25 cellular contexts compared by ENCODE assay signal in genomic region chr7:125149151-125149550, GRCh38.
"Had no signal": no experiment of that assay in that cellular context is flagged by ENCODE, and none has a peak within 500 bp of the region (broad histone marks: within the 10 kb centered on the region; RNA-seq: fewer than 3 reads in every experiment).

No MANE protein-coding gene starts in this region.

- H3K36me3 ChIP-seq: esophagus squamous epithelium, heart right ventricle, left lung, sigmoid colon, stomach, uterus had no signal

- H3K4me1 Mint-ChIP-seq: activated naive CD4-positive, alpha-beta T cell treated with anti-CD3 and anti-CD28 coated beads, Interleukin-2, amount 50 U/mL, for 24 hours; naive thymus-derived CD4-positive, alpha-beta T cell; neural crest cell; stimulated activated memory B cell treated with anti-CD40 and anti-IgM and Interleukin-4, amounts not matched to agents 10 μg/mL and 1 μg/mL and 100 μg/mL, for 72 hours; WTC11 had no signal

- DNase-seq: activated gamma-delta T cell treated with Interleukin-2 at 50 U/mL for 16 hours; activated T-cell treated with anti-CD3 and anti-CD28 coated beads, Interleukin-2, amount 50 U/mL, for 1 hour; aorta; central memory CD4-positive, alpha-beta T cell; esophagus squamous epithelium; foreskin fibroblast; heart right ventricle; left lung; naive thymus-derived CD4-positive, alpha-beta T cell; occipital lobe; posterior cingulate gyrus; retina; sigmoid colon; stimulated activated CD4-positive, alpha-beta T cell treated with anti-CD3 and anti-CD28 coated beads, Interleukin-15, amount 100 ng/mL, for 24 hours; stomach; T1000; trophoblast cell; uterus had no signal

- H3K36me3 Mint-ChIP-seq: activated naive CD4-positive, alpha-beta T cell treated with anti-CD3 and anti-CD28 coated beads, Interleukin-2, amount 50 U/mL, for 24 hours; naive thymus-derived CD4-positive, alpha-beta T cell; stimulated activated memory B cell treated with anti-CD40 and anti-IgM and Interleukin-4, amounts not matched to agents 10 μg/mL and 1 μg/mL and 100 μg/mL, for 72 hours; WTC11 had no signal

- H3K27ac ChIP-seq: esophagus squamous epithelium, heart right ventricle, left lung, sigmoid colon, stomach, uterus had no signal

- ATAC-seq: heart right ventricle; left lung; naive thymus-derived CD4-positive, alpha-beta T cell; stimulated activated memory B cell treated with anti-CD40 and anti-IgM and Interleukin-4, amounts not matched to agents 10 μg/mL and 1 μg/mL and 100 μg/mL, for 72 hours; WTC11 had no signal

- H3K27me3 Mint-ChIP-seq: activated naive CD4-positive, alpha-beta T cell treated with anti-CD3 and anti-CD28 coated beads, Interleukin-2, amount 50 U/mL, for 24 hours; naive thymus-derived CD4-positive, alpha-beta T cell; stimulated activated memory B cell treated with anti-CD40 and anti-IgM and Interleukin-4, amounts not matched to agents 10 μg/mL and 1 μg/mL and 100 μg/mL, for 72 hours had no signal

- H3K4me3 Mint-ChIP-seq: activated naive CD4-positive, alpha-beta T cell treated with anti-CD3 and anti-CD28 coated beads, Interleukin-2, amount 50 U/mL, for 24 hours; naive thymus-derived CD4-positive, alpha-beta T cell; neural crest cell; stimulated activated memory B cell treated with anti-CD40 and anti-IgM and Interleukin-4, amounts not matched to agents 10 μg/mL and 1 μg/mL and 100 μg/mL, for 72 hours; T-helper 1 cell treated with Interleukin-12 subunit alpha and Interleukin-12 subunit beta and Interleukin-4 antibody, amounts not matched to agents 30 μg/mL and 1 μg/mL, for 36 hours; WTC11 had no signal

- H3K4me3 ChIP-seq: esophagus squamous epithelium, heart right ventricle, left lung, lung, sigmoid colon, smooth muscle cell, stomach, uterus had no signal

- H3K27me3 ChIP-seq: esophagus squamous epithelium, heart right ventricle, left lung, sigmoid colon, stomach, uterus had no signal

- H3K27ac Mint-ChIP-seq: activated naive CD4-positive, alpha-beta T cell treated with anti-CD3 and anti-CD28 coated beads, Interleukin-2, amount 50 U/mL, for 24 hours; naive thymus-derived CD4-positive, alpha-beta T cell; stimulated activated memory B cell treated with anti-CD40 and anti-IgM and Interleukin-4, amounts not matched to agents 10 μg/mL and 1 μg/mL and 100 μg/mL, for 72 hours; T-helper 1 cell treated with Interleukin-12 subunit alpha and Interleukin-12 subunit beta and Interleukin-4 antibody, amounts not matched to agents 30 μg/mL and 1 μg/mL, for 36 hours; WTC11 had no signal

- H3K9me3 Mint-ChIP-seq: activated naive CD4-positive, alpha-beta T cell treated with anti-CD3 and anti-CD28 coated beads, Interleukin-2, amount 50 U/mL, for 24 hours; neural crest cell; stimulated activated memory B cell treated with anti-CD40 and anti-IgM and Interleukin-4, amounts not matched to agents 10 μg/mL and 1 μg/mL and 100 μg/mL, for 72 hours; T-helper 1 cell treated with Interleukin-12 subunit alpha and Interleukin-12 subunit beta and Interleukin-4 antibody, amounts not matched to agents 30 μg/mL and 1 μg/mL, for 36 hours; WTC11 had no signal
